2 cellular contexts compared by ENCODE assay signal in the genomic region with DNA sequence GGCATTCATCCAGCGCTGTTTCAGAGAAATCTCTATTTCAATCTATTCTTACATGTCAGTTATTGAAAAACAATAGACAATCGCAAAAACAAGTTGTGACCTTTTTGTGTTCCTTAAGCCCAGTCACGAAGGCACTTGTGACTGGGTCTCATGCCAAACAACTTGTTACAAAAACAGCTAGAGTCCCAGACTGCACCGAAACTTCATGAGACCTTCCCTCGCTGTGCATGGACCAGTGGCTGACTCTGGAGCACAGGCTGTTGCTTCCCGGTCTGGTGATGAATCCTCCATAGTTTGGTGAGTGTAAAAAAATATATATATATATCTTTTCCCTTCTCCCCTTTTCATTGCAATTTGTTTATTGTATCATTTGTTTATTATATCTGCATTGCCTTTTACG. TPM values are rescaled to one million over a fixed set of nuclear protein-coding genes. Genes with fewer than 3 reads are reported as not detected.
"Had no signal": no experiment of that assay in that cellular context is flagged by ENCODE, and none has a peak within 500 bp of the region (broad histone marks: within the 10 kb centered on the region; RNA-seq: fewer than 3 reads in every experiment).

No MANE protein-coding gene starts in this region.

RNA-seq across cellular contexts. Expression of a gene that starts 4.8 kb away (rescaled TPM):
- total RNA-seq: suprapubic skin, urinary bladder had no signal
